Comparison of ENCODE assay signal across 1 cellular context in genomic region chr19:10219678-10220077, GRCh38.
TF ChIP-seq lines count a peak whose summit lies in the region.

No MANE protein-coding gene starts in this region.

TF ChIP-seq in K562, 482 proteins besides CTCF, POLR2A, EP300 and RAD21:
- TF ChIP-seq ID3 (CRISPR knock-in tag; IDR thresholded peaks at IDR 0.05): no peak
- no peak for TF ChIP-seq ID3 (tag; IDR thresholded peaks at IDR 0.05)
- no peak for TF ChIP-seq CCNT2 (IDR thresholded peaks at IDR 0.05; ENCODE audit: borderline replicate concordance, extremely low read depth, insufficient read length, low read depth, low read length)
- TF ChIP-seq ZBTB40 (IDR thresholded peaks at IDR 0.05): peak; percentile 79
- TF ChIP-seq ZBTB40 (CRISPR knock-in tag; IDR thresholded peaks at IDR 0.05): no peak
- no peak for TF ChIP-seq TEAD1 (CRISPR knock-in tag; IDR thresholded peaks at IDR 0.05)
- no peak for TF ChIP-seq LEF1 (IDR thresholded peaks at IDR 0.05)
- TF ChIP-seq ZNF239 (CRISPR knock-in tag; IDR thresholded peaks at IDR 0.05): no peak
- TF ChIP-seq KHSRP (IDR thresholded peaks at IDR 0.05): no peak
- TF ChIP-seq PHF8 (IDR thresholded peaks at IDR 0.05; ENCODE audit: borderline replicate concordance, low read length): no peak
